Comparison of ENCODE assay signal across 2 cellular contexts in the genomic region with DNA sequence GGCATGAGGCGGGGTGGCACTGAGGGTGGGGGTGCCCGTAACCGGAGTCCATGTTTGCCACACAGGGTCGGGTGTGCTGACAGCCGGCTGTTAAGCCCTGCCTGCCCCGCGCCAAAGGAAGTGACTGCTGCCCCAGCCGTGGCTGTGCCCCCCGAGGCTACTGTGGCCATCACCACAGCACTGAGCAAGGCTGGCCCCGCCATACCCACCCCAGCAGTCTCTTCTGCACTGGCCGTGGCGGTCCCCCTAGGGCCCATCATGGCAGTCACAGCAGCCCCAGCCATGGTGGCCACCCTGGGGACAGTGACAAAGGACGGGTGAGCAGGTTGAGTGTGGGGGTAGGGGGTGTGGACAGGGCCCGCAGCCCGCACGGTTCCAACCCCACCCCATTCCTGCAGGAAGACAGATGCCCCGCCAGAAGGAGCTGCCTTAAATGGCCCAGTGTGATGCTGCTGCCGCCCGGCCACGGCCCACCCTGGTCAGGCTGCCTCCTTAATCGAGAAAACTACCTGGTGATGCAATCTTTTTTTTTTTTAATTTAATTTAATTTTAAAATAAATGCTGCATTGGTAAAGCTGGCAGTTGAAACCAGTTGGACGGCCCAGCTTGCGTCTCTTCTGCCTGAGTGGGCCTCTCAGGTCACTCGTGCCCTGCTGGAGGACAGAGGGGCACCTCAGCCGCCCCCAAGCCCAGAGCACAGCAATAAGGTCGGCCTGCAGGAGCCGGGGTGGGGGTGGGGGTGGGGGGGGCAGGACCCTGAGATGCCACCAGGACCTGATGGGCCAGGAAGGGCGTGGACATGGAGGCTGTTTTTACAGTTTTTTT.
TF ChIP-seq lines count a peak whose summit lies in the region.

No MANE protein-coding gene starts in this region.

TF ChIP-seq in HCT116, 20 proteins besides CTCF, POLR2A, EP300 and RAD21:
- TF ChIP-seq YY1 (IDR thresholded peaks at IDR 0.05; ENCODE audit: extremely low read depth, insufficient replicate concordance, low read depth, low read length) (no peak), SIN3A (IDR thresholded peaks at IDR 0.05; ENCODE audit: low read depth) (no peak), ELF1 (IDR thresholded peaks at IDR 0.05; ENCODE audit: borderline replicate concordance, low read depth) (no peak), ZNF274 (IDR thresholded peaks at IDR 0.05; ENCODE audit: low read depth, low read length) (no peak)

TF ChIP-seq in GM12878, 131 proteins besides CTCF, POLR2A, EP300 and RAD21:
- TF ChIP-seq YBX1 (IDR thresholded peaks at IDR 0.05) = no peak
- TF ChIP-seq POLR2AphosphoS5 (IDR thresholded peaks at IDR 0.05; ENCODE audit: low read length) = 0 out of 2 replicates have a peak, but pooled peaks have one; percentile 25
